ENCODE assay signal across 12 cellular contexts in genomic region chr2:54385271-54385670, GRCh38.
"Had no signal": no experiment of that assay in that cellular context is flagged by ENCODE, and none has a peak within 500 bp of the region (broad histone marks: within the 10 kb centered on the region; RNA-seq: fewer than 3 reads in every experiment).

No MANE protein-coding gene starts in this region.

- ATAC-seq: activated naive CD4-positive, alpha-beta T cell treated with anti-CD3 and anti-CD28 coated beads, Interleukin-2, amount 50 U/mL, for 72 hours; natural killer cell; upper lobe of right lung had no signal

- H3K4me3 ChIP-seq: cardiac muscle cell, colonic mucosa, SK-N-MC, suprapubic skin, upper lobe of right lung had no signal

- H3K4me1 ChIP-seq: colonic mucosa had no signal

- H3K27me3 ChIP-seq: cardiac muscle cell, colonic mucosa, suprapubic skin, upper lobe of right lung had no signal

- H3K27ac ChIP-seq: cardiac muscle cell, colonic mucosa, SK-N-MC, suprapubic skin, WERI-Rb-1 had no signal

- H3K36me3 ChIP-seq: cardiac muscle cell, colonic mucosa, suprapubic skin, upper lobe of right lung, WERI-Rb-1 had no signal

- H3K9me3 ChIP-seq: colonic mucosa, suprapubic skin, upper lobe of right lung had no signal

- DNase-seq: activated CD4-positive, alpha-beta T cell treated with anti-CD3 and anti-CD28 coated beads, Interleukin-2, amount 50 U/mL, for 4 hours; activated gamma-delta T cell; colonic mucosa; natural killer cell; stimulated activated CD4-positive, alpha-beta T cell treated with anti-CD3 and anti-CD28 coated beads, Interleukin-15, amount 100 ng/mL, for 24 hours; stimulated activated CD4-positive, alpha-beta T cell treated with anti-CD3 and anti-CD28 coated beads, Interleukin-2, amount 100 ng/mL, for 48 hours; upper lobe of right lung; WERI-Rb-1 had no signal
